21 cellular contexts compared by ENCODE assay signal in genomic region chr2:65850695-65851094, GRCh38.
"Had no signal": no experiment of that assay in that cellular context is flagged by ENCODE, and none has a peak within 500 bp of the region (broad histone marks: within the 10 kb centered on the region; RNA-seq: fewer than 3 reads in every experiment).

No MANE protein-coding gene starts in this region.

- H3K27ac Mint-ChIP-seq: memory B cell; naive thymus-derived CD4-positive, alpha-beta T cell had no signal

- H3K27ac ChIP-seq: coronary artery, dorsolateral prefrontal cortex, esophagus squamous epithelium, gastrocnemius medialis, heart right ventricle, left lung, lower lobe of right lung had no signal

- H3K27me3 ChIP-seq: gastrocnemius medialis, left lung had no signal

- H3K9me3 Mint-ChIP-seq: memory B cell had no signal

- H3K4me1 ChIP-seq: esophagus squamous epithelium, gastrocnemius medialis, heart right ventricle, left lung, lower lobe of right lung had no signal

- H3K4me3 Mint-ChIP-seq: memory B cell; naive thymus-derived CD4-positive, alpha-beta T cell had no signal

- H3K4me3 ChIP-seq: coronary artery, dorsolateral prefrontal cortex, esophagus squamous epithelium, gastrocnemius medialis, heart right ventricle, left lung, lower lobe of right lung had no signal

- H3K9me3 ChIP-seq: esophagus squamous epithelium, gastrocnemius medialis, heart right ventricle, left lung, lower lobe of right lung had no signal

- H3K36me3 Mint-ChIP-seq: memory B cell; naive thymus-derived CD4-positive, alpha-beta T cell had no signal

- DNase-seq: dermis blood vessel endothelial cell; dorsolateral prefrontal cortex; effector CD4-positive, alpha-beta T cell; effector memory CD4-positive, alpha-beta T cell; esophagus squamous epithelium; foreskin fibroblast; foreskin melanocyte; gastrocnemius medialis; glutamatergic neuron; head of caudate nucleus; heart right ventricle; hippocampal formation; left cardiac atrium; left lung; left ventricle myocardium superior; lower lobe of right lung; mesendoderm; midbrain; naive thymus-derived CD4-positive, alpha-beta T cell had no signal

- ATAC-seq: gastrocnemius medialis; heart right ventricle; left cardiac atrium; left lung; left ventricle myocardium superior; lower lobe of right lung; naive thymus-derived CD4-positive, alpha-beta T cell had no signal

- H3K36me3 ChIP-seq: esophagus squamous epithelium, gastrocnemius medialis, heart right ventricle, left lung, lower lobe of right lung had no signal

- H3K4me1 Mint-ChIP-seq: memory B cell had no signal
